ENCODE assay signal across 8 cellular contexts in genomic region chr13:110593430-110594130, GRCh38. TPM values are rescaled to one million over a fixed set of nuclear protein-coding genes. Genes with fewer than 3 reads are reported as not detected.
DNase-seq lines count a peak whose midpoint lies in the region; ATAC-seq and TF ChIP-seq lines count a peak whose summit lies in the region.

No MANE protein-coding gene starts in this region.

- H3K27ac Mint-ChIP-seq in naive thymus-derived CD4-positive, alpha-beta T cell = no peak overlapping the region

- H3K9me3 Mint-ChIP-seq in naive thymus-derived CD4-positive, alpha-beta T cell = no peaks in the 10 kb centered on the region

- POLR2A ChIA-PET in naive thymus-derived CD4-positive, alpha-beta T cell (lab: Charles Lee) = interaction anchor here (0.6 kb wide), 1 partner anchor 122 kb away, joined by 6 read pairs; no protein-coding TSS in a partner anchor

- H3K27me3 ChIP-seq in naive thymus-derived CD4-positive, alpha-beta T cell (ENCODE audit: control insufficient read depth in 2 of 2, insufficient read depth in 2 of 2, low read length in 2 of 2) = no peaks in the 10 kb centered on the region

- no peaks in the 10 kb centered on the region for H3K4me1 ChIP-seq in naive thymus-derived CD4-positive, alpha-beta T cell (ENCODE audit: control insufficient read depth in 2 of 2, insufficient read depth in 2 of 2, low read length in 2 of 2)

- H3K9me3 ChIP-seq in naive thymus-derived CD4-positive, alpha-beta T cell (ENCODE audit: control insufficient read depth in 2 of 3, low read length in 3 of 3) = no peaks in the 10 kb centered on the region

- CTCF ChIA-PET in naive thymus-derived CD4-positive, alpha-beta T cell (lab: Charles Lee) = interaction anchor here (1.0 to 1.5 kb wide), 3 partner anchors 138 to 236 kb away, joined by 3 to 9 read pairs (median 3); no protein-coding TSS in a partner anchor

- TF ChIP-seq RAD21 in Ishikawa (IDR thresholded peaks at IDR 0.05; ENCODE audit: low read depth) = peak; percentile 83

- H3K4me3 Mint-ChIP-seq in naive thymus-derived CD4-positive, alpha-beta T cell = no peak overlapping the region

- intact Hi-C loops in Right ventricle myocardium inferior (cut with DNase I) = loop anchor here (1.0 to 5.0 kb wide), 2 partner anchors 226 to 459 kb away; no protein-coding TSS in a partner anchor
- intact Hi-C loops in cardiac septum (cut with DNase I) = loop anchor here (5.0 kb wide), 2 partner anchors 224 to 454 kb away; no protein-coding TSS in a partner anchor
- intact Hi-C loops in naive thymus-derived CD4-positive, alpha-beta T cell (cut with micrococcal nuclease) = loop anchor here (1.0 to 10.0 kb wide), 6 partner anchors 121 to 631 kb away; no protein-coding TSS in a partner anchor

- no peaks in the 10 kb centered on the region for H3K36me3 Mint-ChIP-seq in naive thymus-derived CD4-positive, alpha-beta T cell

- no peak for TF ChIP-seq EP300 in Ishikawa (IDR thresholded peaks at IDR 0.05; ENCODE audit: borderline replicate concordance)

- no peak for DNase-seq in Right ventricle myocardium inferior (ENCODE audit: missing footprints)
- no peak for DNase-seq in cardiac septum (ENCODE audit: low spot score)
- peak; percentile 43 for DNase-seq in SHP77 treated with DMSO at 0.1 percent for 48 hours (lab: John Stamatoyannopoulos, UW)
- peak in 4 of 9 donors; percentile 16 to 40 (median 30) for DNase-seq in naive thymus-derived CD4-positive, alpha-beta T cell
- no peak for DNase-seq in activated effector memory CD4-positive, alpha-beta T cell treated with Interleukin-2 at 50 U/mL for 16 hours

- no peak overlapping the region for H3K27ac ChIP-seq in naive thymus-derived CD4-positive, alpha-beta T cell (ENCODE audit: low read depth, low read length)

- peaks cover 0 to 4% (median 0%) of the 10 kb centered on the region in 7 donors for H3K4me1 Mint-ChIP-seq in naive thymus-derived CD4-positive, alpha-beta T cell

- peaks cover 0 to 20% (median 0%) of the 10 kb centered on the region in 5 donors for H3K27me3 Mint-ChIP-seq in naive thymus-derived CD4-positive, alpha-beta T cell

- ATAC-seq in Right ventricle myocardium inferior (peak; percentile 80), GM21526 (IDR thresholded peaks at IDR 0.05; ENCODE audit: low FRiP score, unreplicated experiment) (peak; percentile 85), esophagus mucosa (peak; percentile 71)
- ATAC-seq in naive thymus-derived CD4-positive, alpha-beta T cell = peak; percentile 77

- no peaks in the 10 kb centered on the region for H3K36me3 ChIP-seq in naive thymus-derived CD4-positive, alpha-beta T cell (ENCODE audit: control insufficient read depth in 2 of 3, insufficient read depth in 3 of 3, low read length in 3 of 3)

- no peak overlapping the region for H3K4me3 ChIP-seq in naive thymus-derived CD4-positive, alpha-beta T cell (ENCODE audit: low read length)

TF ChIP-seq in Ishikawa, 13 proteins besides CTCF, POLR2A, EP300 and RAD21:
- no peak for TF ChIP-seq TAF1 (IDR thresholded peaks at IDR 0.05; ENCODE audit: low read depth)
- no peak for TF ChIP-seq REST (IDR thresholded peaks at IDR 0.05; ENCODE audit: low read depth)
- peak; percentile 23; the same call in 1 of the 2 replicates for TF ChIP-seq CEBPB (IDR thresholded peaks at IDR 0.05)

RNA-seq across cellular contexts. Expression of gene NAXD, which starts 21.8 kb away (rescaled TPM):
- total RNA-seq in Right ventricle myocardium inferior (27.9 TPM), cardiac septum (23.7 TPM), esophagus mucosa (21.4 TPM)
- 10 to 100 TPM; 17.2 to 34.1 (median 25.9) TPM for total RNA-seq in naive thymus-derived CD4-positive, alpha-beta T cell
- 10 to 100 TPM; 18.8 to 35.4 TPM for polyA plus RNA-seq in naive thymus-derived CD4-positive, alpha-beta T cell

RNA-seq across cellular contexts. Expression of gene RAB20, which starts 32.1 kb away (rescaled TPM):
- total RNA-seq in Right ventricle myocardium inferior = 10.5 TPM
- 12.6 TPM for total RNA-seq in cardiac septum
- 1.6 TPM for total RNA-seq in esophagus mucosa
- 10 to 100 TPM in 1 of 5 experiments, 1 to 10 TPM in 4; 2.0 to 13.6 (median 4.0) TPM for total RNA-seq in naive thymus-derived CD4-positive, alpha-beta T cell
- 1 to 10 TPM; 1.3 to 6.7 TPM for polyA plus RNA-seq in naive thymus-derived CD4-positive, alpha-beta T cell
